8 cellular contexts compared by ENCODE assay signal in genomic region chr10:119737827-119738226, GRCh38. TPM values are rescaled to one million over a fixed set of nuclear protein-coding genes. Genes with fewer than 3 reads are reported as not detected.
DNase-seq lines count a peak whose midpoint lies in the region; FAIRE-seq and TF ChIP-seq lines count a peak whose summit lies in the region.

No MANE protein-coding gene starts in this region.

- H3K18ac ChIP-seq in H1 (ENCODE audit: extremely low read depth, low read length) (no peak overlapping the region), H9 (ENCODE audit: insufficient read length, low read depth, low read length) (no peak overlapping the region)

- H4K5ac ChIP-seq in H1 (ENCODE audit: insufficient read length, low read depth, low read length) (no peak overlapping the region), H9 (ENCODE audit: insufficient read length, low read depth, low read length) (no peak overlapping the region)

- peak overlapping the region; percentile 87 for H3K27ac Mint-ChIP-seq in osteocyte (ENCODE audit: unreplicated experiment)
- no peak overlapping the region; a peak in 1 of 7 replicates for H3K27ac Mint-ChIP-seq in H9

- H2BK20ac ChIP-seq in H1 (ENCODE audit: low read length) (no peak overlapping the region), H9 (ENCODE audit: low read depth, low read length, poor library complexity, severe bottlenecking) (no peak overlapping the region)

- H3K56ac ChIP-seq in H1 (replicated peaks; ENCODE audit: insufficient read length, low read depth, low read length) = no peak overlapping the region
- H3K56ac ChIP-seq in H9 (ENCODE audit: insufficient read length, low read depth, low read length) = no peak overlapping the region

- no peak overlapping the region for H2BK5ac ChIP-seq in H1 (ENCODE audit: low read depth, low read length)
- no peak overlapping the region for H2BK5ac ChIP-seq in H9 (ENCODE audit: insufficient read length, low read length)

- no peak for TF ChIP-seq RAD21 in H1 (IDR thresholded peaks at IDR 0.05 in 1 of 2, conservative IDR thresholded peaks at IDR 0.05 in 1 of 2; ENCODE audit: low read depth in 2 of 2, low read length in 2 of 2)

- CTCF ChIA-PET in H1 (lab: Charles Lee; ENCODE audit: partially characterized antibody) = interaction anchor here (0.7 to 5.7 kb wide), 8 partner anchors 11 to 130 kb away, joined by 3 to 30 read pairs (median 5); no protein-coding TSS in a partner anchor

- H3K27ac ChIP-seq in H1 (ENCODE audit: low read depth, low read length) (no peak overlapping the region), H9 (ENCODE audit: insufficient read length, low read depth, low read length) (no peak overlapping the region)

- H3K9me3 Mint-ChIP-seq in osteocyte (ENCODE audit: unreplicated experiment) = no peaks in the 10 kb centered on the region
- no peaks in the 10 kb centered on the region for H3K9me3 Mint-ChIP-seq in H9

- H3K9ac ChIP-seq in H1 (replicated peaks in 1 of 4; ENCODE audit: extremely low read depth in 1 of 4, low read depth in 3 of 4, low read length in 3 of 4) (no peak overlapping the region), H9 (ENCODE audit: extremely low read depth, insufficient read length, low read length) (no peak overlapping the region)

- no peaks in the 10 kb centered on the region for H4K20me1 ChIP-seq in H1 (replicated peaks in 1 of 2; ENCODE audit: control insufficient read depth in 1 of 2, insufficient read depth in 2 of 2, low read length in 2 of 2)
- no peaks in the 10 kb centered on the region for H4K20me1 ChIP-seq in H9 (ENCODE audit: control insufficient read depth, insufficient read depth, insufficient read length)

- H3K79me2 ChIP-seq in H1 (ENCODE audit: control insufficient read depth in 1 of 2, insufficient read depth in 2 of 2, low read length in 2 of 2) (peaks cover 0 to 57% of the 10 kb centered on the region in 2 experiments; a peak in 2 of 4 replicates), H9 (ENCODE audit: insufficient read depth, low read length) (no peaks in the 10 kb centered on the region; the same call in 1 of the 2 replicates)

- H3T11ph ChIP-seq in H9 (ENCODE audit: low read length) = no peak overlapping the region

- no peak overlapping the region for H3K14ac ChIP-seq in H1 (ENCODE audit: insufficient read length)
- no peak overlapping the region for H3K14ac ChIP-seq in H9 (ENCODE audit: insufficient read depth, low read length)

- H2AK5ac ChIP-seq in H1 (ENCODE audit: low read depth, low read length) (no peak overlapping the region), H9 (ENCODE audit: insufficient read length, low read length) (no peak overlapping the region)

- no peaks in the 10 kb centered on the region for H3K36me3 ChIP-seq in H1 (ENCODE audit: control insufficient read depth in 2 of 4, insufficient read depth in 4 of 4, low read length in 3 of 4)

- no peaks in the 10 kb centered on the region for H3K9me3 ChIP-seq in H1 (ENCODE audit: insufficient read depth in 2 of 2, low read depth in 1 of 2, low read length in 1 of 2)
- no peaks in the 10 kb centered on the region for H3K9me3 ChIP-seq in H9 (ENCODE audit: control insufficient read depth, low read depth, low read length)

- no peak overlapping the region for H3K4ac ChIP-seq in H1 (replicated peaks; ENCODE audit: insufficient read length, low read depth, low read length)
- H3K4ac ChIP-seq in H9 (ENCODE audit: low read depth, low read length) = no peak overlapping the region

- 90% methylated on average over 1 of the region's 1 CpG; no CpG with 5 or more reads in 1 of the 2 experiments for WGBS in H1 (ENCODE audit: extremely low coverage in 1 of 2, insufficient coverage in 1 of 2, insufficient read length in 1 of 2, insufficient replicate concordance in 2 of 2, low coverage in 1 of 2, low lambda C conversion rate in 2 of 2, missing lambda C conversion rate in 1 of 2), 2 experiments
- no CpG with 5 or more reads among the region's 1 CpG for WGBS in H9 (ENCODE audit: extremely low coverage, insufficient read length, low lambda C conversion rate)

- H3K4me1 ChIP-seq in H1 (replicated peaks in 1 of 4; ENCODE audit: control insufficient read depth in 3 of 4, insufficient read depth in 4 of 4, low read length in 3 of 4) (peaks cover 0 to 15% (median 6%) of the 10 kb centered on the region in 4 experiments; a peak in 3 of 7 replicates), H9 (ENCODE audit: insufficient read depth, low read length) (no peaks in the 10 kb centered on the region; the same call in 1 of the 2 replicates)

- H2AFZ ChIP-seq in H1 (ENCODE audit: low read length) (no peak overlapping the region), H9 (ENCODE audit: low read length) (no peak overlapping the region)

- H2BK120ac ChIP-seq in H1 (replicated peaks; ENCODE audit: low read depth, low read length) (no peak overlapping the region), H9 (ENCODE audit: low read depth, low read length, poor library complexity, severe bottlenecking) (no peak overlapping the region)

- H3K23me2 ChIP-seq in H1 (ENCODE audit: low read depth, low read length) (no peaks in the 10 kb centered on the region), H9 (ENCODE audit: insufficient read length, low read depth, low read length, poor library complexity, severe bottlenecking) (no peaks in the 10 kb centered on the region)

- POLR2A ChIA-PET in H1 (lab: Charles Lee; ENCODE audit: partially characterized antibody) = interaction anchor here (0.9 to 1.8 kb wide), 3 partner anchors 12 to 82 kb away, joined by 5 to 6 read pairs (median 6); partner anchors contain the start of gene INPP5F

- H3K4me2 ChIP-seq in H1 (ENCODE audit: insufficient read depth in 1 of 2, low read depth in 2 of 2, low read length in 2 of 2) (no peak overlapping the region), H9 (ENCODE audit: insufficient read depth, insufficient read length, low read length) (no peak overlapping the region)

- H4K8ac ChIP-seq in H1 (ENCODE audit: extremely low read depth, insufficient read depth, low read length) (no peak overlapping the region), H9 (replicated peaks; ENCODE audit: insufficient read length, low read depth, low read length) (no peak overlapping the region)

- in situ Hi-C loops in G401 (cut with HindIII; ENCODE audit: low sequenced_read_pairs) = no loop called here

- peak overlapping the region; percentile 55 for H3K4me3 Mint-ChIP-seq in osteocyte (ENCODE audit: unreplicated experiment)
- no peak overlapping the region for H3K4me3 Mint-ChIP-seq in H9

- H2BK15ac ChIP-seq in H1 (ENCODE audit: low read length) (no peak overlapping the region), H9 (ENCODE audit: low read depth, low read length) (no peak overlapping the region)

- H3K36me3 Mint-ChIP-seq in osteocyte (ENCODE audit: unreplicated experiment) (no peaks in the 10 kb centered on the region), H9 (ENCODE audit: insufficient read depth in 1 of 3, low read depth in 3 of 3) (no peaks in the 10 kb centered on the region)

- H3K23ac ChIP-seq in H1 (ENCODE audit: insufficient read length) (no peak overlapping the region), H9 (ENCODE audit: insufficient read length, low read depth, low read length) (no peak overlapping the region)

- H2BK12ac ChIP-seq in H1 (ENCODE audit: low read depth, low read length) = no peak overlapping the region
- no peak overlapping the region for H2BK12ac ChIP-seq in H9 (ENCODE audit: insufficient read length, low read depth, low read length)

- H3K27me3 Mint-ChIP-seq in osteocyte (ENCODE audit: unreplicated experiment) (no peaks in the 10 kb centered on the region), H9 (ENCODE audit: low read depth) (no peaks in the 10 kb centered on the region)

- no peak for TF ChIP-seq POLR2A in H1 (IDR thresholded peaks at IDR 0.05; ENCODE audit: control extremely low read depth in 1 of 2, low read depth in 2 of 2, low read length in 2 of 2)

- H3K4me3 ChIP-seq in H1 (ENCODE audit: extremely low read depth in 1 of 4, insufficient read depth in 2 of 4, low read depth in 3 of 4, low read length in 4 of 4) = no peak overlapping the region

- H4K91ac ChIP-seq in H1 (replicated peaks; ENCODE audit: insufficient read length, low read length) = no peak overlapping the region
- H4K91ac ChIP-seq in H9 (ENCODE audit: insufficient read length, low read depth, low read length) = no peak overlapping the region

- no peak for FAIRE-seq in H1 (lab: Jason Lieb, UNC)
- FAIRE-seq in frontal cortex (lab: Jason Lieb, UNC) = no peak

- H3K27me3 ChIP-seq in H1 (replicated peaks in 1 of 4; ENCODE audit: control insufficient read depth in 3 of 4, extremely low read depth in 1 of 4, insufficient read depth in 3 of 4, low read length in 3 of 4) (no peaks in the 10 kb centered on the region), H9 (ENCODE audit: insufficient read depth, low read length) (no peaks in the 10 kb centered on the region)

- no peak for TF ChIP-seq EP300 in H1 (IDR thresholded peaks at IDR 0.05; ENCODE audit: borderline replicate concordance in 1 of 2, low read depth in 2 of 2, low read length in 2 of 2)

- TF ChIP-seq CTCF in H1 (IDR thresholded peaks at IDR 0.05; ENCODE audit: control extremely low read depth in 1 of 3, insufficient read depth in 1 of 3, low read depth in 1 of 3, low read length in 3 of 3) (no peak), osteocyte (IDR thresholded peaks at IDR 0.05) (no peak), H9 (conservative IDR thresholded peaks at IDR 0.05) (no peak)

- DNase-seq in ELR (ENCODE audit: low read depth) (peak; percentile 88), NCI-H69 (lab: John Stamatoyannopoulos, UW) (peak; percentile 43), H1 (ENCODE audit: low read depth in 1 of 2, low spot score in 2 of 2) (no peak), osteocyte (ENCODE audit: extremely low spot score, unreplicated experiment) (no peak), G401 (ENCODE audit: low spot score) (no peak), frontal cortex (ENCODE audit: low spot score in 2 of 2) (no peak), NCI-H748 treated with DMSO at 0.1 percent for 48 hours (lab: John Stamatoyannopoulos, UW) (no peak), H9 (no peak)

- no peaks in the 10 kb centered on the region for H3K79me1 ChIP-seq in H1 (ENCODE audit: low read depth, low read length)
- H3K79me1 ChIP-seq in H9 (ENCODE audit: insufficient read depth, low read depth, low read length, poor library complexity, severe bottlenecking) = peaks cover 11% of the 10 kb centered on the region

- H3K4me1 Mint-ChIP-seq in osteocyte (ENCODE audit: unreplicated experiment) = peaks cover 41% of the 10 kb centered on the region
- H3K4me1 Mint-ChIP-seq in H9 = peaks cover 34 to 43% of the 10 kb centered on the region in 2 experiments

RNA-seq across cellular contexts. Expression of gene INPP5F, which starts 12.0 kb away (rescaled TPM):
- total RNA-seq in H1 (2021; fragmentation: NEBNext Ultra II Directional; extraction: Animal tissue kit (Norgen Biotek cat#: 25700)) = 97.9 and 101 TPM in 2 replicates
- polyA plus RNA-seq in H1 (2011; rRNA removed) = 32.1 and 50.1 TPM in 2 replicates
- polyA plus RNA-seq in H1 (2011; cell fraction: cytosol; rRNA removed) = 52.3 TPM
- 24.2 TPM for polyA plus RNA-seq in H1 (2011; cell fraction: nucleus; rRNA removed)
- 60.7 to 95.4 TPM (median 74.9 TPM) in 4 replicates for polyA plus RNA-seq in H1 (2012, experiment 1 of 2)
- 6.2 TPM for polyA plus RNA-seq in H1 (2012, experiment 2 of 2)
- 91.7 TPM for polyA plus RNA-seq in H1 (2013, experiment 1 of 2)
- 102 TPM for polyA plus RNA-seq in H1 (2013, experiment 2 of 2)
- polyA minus RNA-seq in H1 (2011; rRNA and poly(A)+ RNA removed) = 50.3 and 71.5 TPM in 2 replicates
- polyA minus RNA-seq in H1 (2011; cell fraction: cytosol; rRNA and poly(A)+ RNA removed) = 37.9 TPM
- polyA minus RNA-seq in H1 (2011; cell fraction: nucleus; rRNA and poly(A)+ RNA removed) = 73.9 TPM
- total RNA-seq in osteocyte (36.8 and 38.6 TPM in 2 replicates), frontal cortex (212 TPM), H9 (2021) (108 and 111 TPM in 2 replicates)
- total RNA-seq in G401 (2014; rRNA removed; shearing (Covaris generic)) = 7.9 and 10.1 TPM in 2 replicates

Comparison
In these comparisons a context has a peak if more than half of its experiments do, and no peak if none do; other contexts are left out.
1. DNase-seq: peak in ELR (single experiment) and NCI-H69 (single experiment); none in H1 (0 of 2), osteocyte (single experiment), G401 (single experiment), frontal cortex (0 of 2), NCI-H748 treated with DMSO at 0.1 percent for 48 hours (single experiment) and H9 (single experiment).